In genomic region chr17:81927653-81928496, GRCh38 we compare ENCODE assay signal across 8 cellular contexts. TPM values are rescaled to one million over a fixed set of nuclear protein-coding genes. Genes with fewer than 3 reads are reported as not detected.
DNase-seq lines count a peak whose midpoint lies in the region; ATAC-seq and TF ChIP-seq lines count a peak whose summit lies in the region.

TSS of gene MAFG (minus strand) at chr17:81927735. CDS start at chr17:81923185, 4,550 bp downstream.

- peaks cover 2% of the 10 kb centered on the region; the same call in 1 of the 2 replicates for H3K36me3 ChIP-seq in KOPT-K1 (ENCODE audit: insufficient read depth, low read length)
- no peaks in the 10 kb centered on the region; the same call in 1 of the 2 replicates for H3K36me3 ChIP-seq in Panc1 (ENCODE audit: control insufficient read depth, insufficient read depth, low read length)
- H3K36me3 ChIP-seq in esophagus muscularis mucosa, result peaks cover 0 to 2% (median under 1%) of the 10 kb centered on the region in 4 donors

- no peaks in the 10 kb centered on the region for H3K9me3 Mint-ChIP-seq in activated T-cell treated with anti-CD3 and anti-CD28 coated beads, Interleukin-2, amount 50 U/mL, for 4 hours

- no peak for TF ChIP-seq POLR2A in esophagus muscularis mucosa (IDR thresholded peaks at IDR 0.05; ENCODE audit: low read depth)

- H3K4me1 Mint-ChIP-seq in activated T-cell treated with anti-CD3 and anti-CD28 coated beads, Interleukin-2, amount 50 U/mL, for 4 hours (ENCODE audit: low read depth), result peaks cover 16% of the 10 kb centered on the region

- peaks cover 19% of the 10 kb centered on the region for H3K27me3 Mint-ChIP-seq in activated T-cell treated with anti-CD3 and anti-CD28 coated beads, Interleukin-2, amount 50 U/mL, for 4 hours (ENCODE audit: low read depth)

- H3K4me1 ChIP-seq in Panc1 (ENCODE audit: control insufficient read depth, insufficient read depth, low read length) (peaks cover 48% of the 10 kb centered on the region), esophagus muscularis mucosa (peaks cover 45 to 54% (median 51%) of the 10 kb centered on the region in 4 donors)

- no peak for TF ChIP-seq EP300 in esophagus muscularis mucosa (IDR thresholded peaks at IDR 0.05)

- 2% methylated on average over 28 of the region's 94 CpGs for WGBS in esophagus muscularis mucosa

- peak within 1 kb of the TSS; percentile 89 for H3K4me3 Mint-ChIP-seq in activated T-cell treated with anti-CD3 and anti-CD28 coated beads, Interleukin-2, amount 50 U/mL, for 4 hours

- H3K9me3 ChIP-seq in KOPT-K1 (ENCODE audit: insufficient read depth, low read length, poor library complexity, severe bottlenecking) (no peaks in the 10 kb centered on the region), Panc1 (ENCODE audit: control insufficient read depth, insufficient read depth, low read depth, low read length) (no peaks in the 10 kb centered on the region), esophagus muscularis mucosa (no peaks in the 10 kb centered on the region)

- POLR2A ChIA-PET in Panc1 (lab: Charles Lee), result interaction anchor here (0.6 kb wide), 1 partner anchor 105 kb away, joined by 3 read pairs; no protein-coding TSS in a partner anchor

- intact Hi-C loops in Panc1 (cut with micrococcal nuclease; ENCODE audit: unreplicated experiment) (no loop called here), esophagus muscularis mucosa (cut with DNase I) (no loop called here)

- H3K4me3 ChIP-seq in Panc1 (ENCODE audit: low read depth in 2 of 2, low read length in 2 of 2) (peak within 1 kb of the TSS; percentile 61 to 82), esophagus muscularis mucosa (peak within 1 kb of the TSS; percentile 80 to 99 (median 84))

- BruUV-seq in Panc1 (replicated peaks; lab: Mats Ljungman, UMichigan), result no TSS peak

- in situ Hi-C loops in Panc1 (cut with HindIII; ENCODE audit: low pct_unique_long_range_greater_than_20kb, low sequenced_read_pairs), result no loop called here

- DNase-seq in DMS153 treated with DMSO at 0.1 percent for 48 hours (lab: John Stamatoyannopoulos, UW; ENCODE audit: unreplicated experiment) (peak; percentile 78), Panc1 (ENCODE audit: low read depth, low spot score) (no peak), esophagus muscularis mucosa (ENCODE audit: extremely low spot score) (peak; percentile 97), myocyte (ENCODE audit: low read depth) (peak; percentile 93)
- DNase-seq in activated T-cell treated with anti-CD3 and anti-CD28 coated beads, Interleukin-2, amount 50 U/mL, for 4 hours, result peak; percentile 85
- DNase-seq in stimulated activated CD8-positive, alpha-beta memory T cell treated with anti-CD3 and anti-CD28 coated beads, Interleukin-7, amount 100 ng/mL, for 48 hours (ENCODE audit: extremely low read depth in 1 of 2, low read depth in 1 of 2), result peak; percentile 77 to 83

- no peaks in the 10 kb centered on the region for H3K36me3 Mint-ChIP-seq in activated T-cell treated with anti-CD3 and anti-CD28 coated beads, Interleukin-2, amount 50 U/mL, for 4 hours (ENCODE audit: insufficient read depth)

- peak; percentile 80; the same call in 1 of the 2 replicates for TF ChIP-seq CTCF in Panc1 (IDR thresholded peaks at IDR 0.05)
- peak; percentile 33 to 57 (median 48) for TF ChIP-seq CTCF in esophagus muscularis mucosa (IDR thresholded peaks at IDR 0.05)

- ATAC-seq in GM21717 (IDR thresholded peaks at IDR 0.05; ENCODE audit: unreplicated experiment), result peak; percentile 46
- ATAC-seq in Panc1, result peak; percentile 50
- ATAC-seq in activated T-cell treated with anti-CD3 and anti-CD28 coated beads, Interleukin-2, amount 50 U/mL, for 4 hours, result peak; percentile 71 to 73

- H3K27me3 ChIP-seq in Panc1 (ENCODE audit: control insufficient read depth, insufficient read depth, low read length) (no peaks in the 10 kb centered on the region), esophagus muscularis mucosa (peaks cover 0 to 19% (median 1%) of the 10 kb centered on the region in 4 donors)

- H3K27ac ChIP-seq in KOPT-K1 (ENCODE audit: low read depth, low read length, poor library complexity, severe bottlenecking), result peak within 1 kb of the TSS; percentile 55
- peak within 1 kb of the TSS; percentile 86 for H3K27ac ChIP-seq in Panc1 (ENCODE audit: low read length)
- peak within 1 kb of the TSS; percentile 91 to 98 (median 95) for H3K27ac ChIP-seq in esophagus muscularis mucosa (replicated peaks in 1 of 4)

- CTCF ChIA-PET in Panc1 (lab: Charles Lee), result interaction anchor here (0.6 to 0.7 kb wide), 3 partner anchors 27 to 93 kb away, joined by 6 read pairs; no protein-coding TSS in a partner anchor

RNA-seq across cellular contexts. Expression of gene MAFG, which starts in this region (rescaled TPM):
- 57.0 TPM for total RNA-seq in Panc1 (2021; ENCODE audit: unreplicated experiment)
- polyA plus RNA-seq in Panc1 (2012; ENCODE audit: insufficient read length), result 48.3 TPM
- 10 to 100 TPM; 42.9 to 50.9 (median 43.4) TPM for total RNA-seq in activated T-cell treated with anti-CD3 and anti-CD28 coated beads, Interleukin-2, amount 50 U/mL, for 4 hours
- total RNA-seq in esophagus muscularis mucosa, result 10 to 100 TPM; 23.7 to 41.7 (median 33.6) TPM
- 48.9 and 61.0 TPM in 2 replicates for total RNA-seq in myocyte
- polyA plus RNA-seq in myocyte (2012), result 55.5 TPM
